In genomic region chr2:157386747-157387146, GRCh38 we compare ENCODE assay signal across 11 cellular contexts.
"Had no signal": no experiment of that assay in that cellular context is flagged by ENCODE, and none has a peak within 500 bp of the region (broad histone marks: within the 10 kb centered on the region; RNA-seq: fewer than 3 reads in every experiment).

No MANE protein-coding gene starts in this region.

- H3K27ac ChIP-seq: coronary artery, epithelial cell of prostate, gastroesophageal sphincter had no signal

- ATAC-seq: gastroesophageal sphincter, left ventricle myocardium superior had no signal

- DNase-seq: activated effector memory CD4-positive, alpha-beta T cell treated with anti-CD3 and anti-CD28 coated beads, Interleukin-2, amount 50 U/mL, for 16 hours; effector memory CD4-positive, alpha-beta T cell; kidney; left ventricle myocardium superior; posterior cingulate gyrus; trophoblast cell had no signal

- H3K4me1 ChIP-seq: gastroesophageal sphincter had no signal

- H3K4me3 Mint-ChIP-seq: T-helper 2 cell treated with Interferon-gamma antibody and Interleukin-4, amounts not matched to agents 5 μg/mL and 100 μg/mL, for 36 hours had no signal

- H3K27ac Mint-ChIP-seq: T-helper 2 cell treated with Interferon-gamma antibody and Interleukin-4, amounts not matched to agents 5 μg/mL and 100 μg/mL, for 36 hours had no signal

- H3K4me3 ChIP-seq: coronary artery, gastroesophageal sphincter, skin epidermis had no signal

- H3K27me3 ChIP-seq: gastroesophageal sphincter had no signal

- H3K9me3 ChIP-seq: gastroesophageal sphincter had no signal
